In genomic region chr15:22224241-22224671, GRCh38 we compare ENCODE assay signal across 16 cellular contexts.
DNase-seq lines count a peak whose midpoint lies in the region; ATAC-seq and TF ChIP-seq lines count a peak whose summit lies in the region.
"Had no signal": no experiment of that assay in that cellular context is flagged by ENCODE, and none has a peak within 500 bp of the region (broad histone marks: within the 10 kb centered on the region; RNA-seq: fewer than 3 reads in every experiment).

No MANE protein-coding gene starts in this region.

- no peak for TF ChIP-seq POLR2A in sigmoid colon (IDR thresholded peaks at IDR 0.05)

- no peak overlapping the region for H3K4me3 ChIP-seq in Loucy (ENCODE audit: low read length, poor library complexity, severe bottlenecking)
- no peak overlapping the region for H3K4me3 ChIP-seq in sigmoid colon
- H3K4me3 ChIP-seq: gastroesophageal sphincter, mucosa of descending colon, SJCRH30, upper lobe of left lung had no signal

- peaks cover 3% of the 10 kb centered on the region for H3K27me3 Mint-ChIP-seq in activated naive CD4-positive, alpha-beta T cell treated with anti-CD3 and anti-CD28 coated beads for 36 hours (ENCODE audit: low read depth)
- peaks cover 41% of the 10 kb centered on the region for H3K27me3 Mint-ChIP-seq in activated naive CD4-positive, alpha-beta T cell treated with anti-CD3 and anti-CD28 coated beads, Interleukin-2, amount 10 ng/mL, durations not matched to agents 7 days and 5 days
- no peaks in the 10 kb centered on the region for H3K27me3 Mint-ChIP-seq in central memory CD8-positive, alpha-beta T cell
- H3K27me3 Mint-ChIP-seq: brain had no signal

- no peaks in the 10 kb centered on the region for H3F3A ChIP-seq in Loucy (ENCODE audit: low read depth)

- H3K27me3 ChIP-seq in Loucy (ENCODE audit: insufficient read depth, low read length, poor library complexity, severe bottlenecking): no peaks in the 10 kb centered on the region
- no peaks in the 10 kb centered on the region for H3K27me3 ChIP-seq in sigmoid colon
- H3K27me3 ChIP-seq: upper lobe of left lung had no signal

- no peaks in the 10 kb centered on the region for H3K79me2 ChIP-seq in Loucy (ENCODE audit: insufficient read depth, low read length)

- TF ChIP-seq EP300 in sigmoid colon (IDR thresholded peaks at IDR 0.05): no peak

- H3K9me3 Mint-ChIP-seq in activated naive CD4-positive, alpha-beta T cell treated with anti-CD3 and anti-CD28 coated beads for 36 hours: no peaks in the 10 kb centered on the region
- H3K9me3 Mint-ChIP-seq in activated naive CD4-positive, alpha-beta T cell treated with anti-CD3 and anti-CD28 coated beads, Interleukin-2, amount 10 ng/mL, durations not matched to agents 7 days and 5 days: no peaks in the 10 kb centered on the region
- H3K9me3 Mint-ChIP-seq in central memory CD8-positive, alpha-beta T cell: no peaks in the 10 kb centered on the region

- ATAC-seq in central memory CD8-positive, alpha-beta T cell (replicated peaks; ENCODE audit: extremely low read depth, poor library complexity, severe bottlenecking): no peak
- ATAC-seq in HG03025 (IDR thresholded peaks at IDR 0.05; ENCODE audit: low FRiP score, unreplicated experiment): no peak
- ATAC-seq in esophagus mucosa: no peak
- ATAC-seq: gastroesophageal sphincter had no signal

- no peaks in the 10 kb centered on the region for H3K36me3 Mint-ChIP-seq in activated naive CD4-positive, alpha-beta T cell treated with anti-CD3 and anti-CD28 coated beads for 36 hours (ENCODE audit: low read depth)
- no peaks in the 10 kb centered on the region for H3K36me3 Mint-ChIP-seq in activated naive CD4-positive, alpha-beta T cell treated with anti-CD3 and anti-CD28 coated beads, Interleukin-2, amount 10 ng/mL, durations not matched to agents 7 days and 5 days
- H3K36me3 Mint-ChIP-seq in central memory CD8-positive, alpha-beta T cell (ENCODE audit: insufficient read depth): peaks cover 6% of the 10 kb centered on the region
- H3K36me3 Mint-ChIP-seq: brain had no signal

- no peaks in the 10 kb centered on the region for H3K36me3 ChIP-seq in Loucy (ENCODE audit: insufficient read depth, low read length)
- no peaks in the 10 kb centered on the region for H3K36me3 ChIP-seq in sigmoid colon
- H3K36me3 ChIP-seq: gastroesophageal sphincter, SJCRH30, upper lobe of left lung had no signal

- H3K4me3 Mint-ChIP-seq in activated naive CD4-positive, alpha-beta T cell treated with anti-CD3 and anti-CD28 coated beads for 36 hours: no peak overlapping the region
- H3K4me3 Mint-ChIP-seq in activated naive CD4-positive, alpha-beta T cell treated with anti-CD3 and anti-CD28 coated beads, Interleukin-2, amount 10 ng/mL, durations not matched to agents 7 days and 5 days: no peak overlapping the region
- peak overlapping the region; percentile 9 for H3K4me3 Mint-ChIP-seq in central memory CD8-positive, alpha-beta T cell
- H3K4me3 Mint-ChIP-seq: brain, endodermal cell had no signal

- 76 to 81% methylated on average over 9 of the region's 9 CpGs for WGBS in sigmoid colon, 2 donors

- H4K20me1 ChIP-seq in Loucy (ENCODE audit: insufficient read depth, low read length, poor library complexity, severe bottlenecking): no peaks in the 10 kb centered on the region

- peak; percentile 49 for DNase-seq in activated naive CD4-positive, alpha-beta T cell treated with anti-CD3 and anti-CD28 coated beads for 36 hours
- no peak for DNase-seq in activated naive CD4-positive, alpha-beta T cell treated with anti-CD3 and anti-CD28 coated beads, Interleukin-2, amount 10 ng/mL, durations not matched to agents 7 days and 5 days
- no peak for DNase-seq in central memory CD8-positive, alpha-beta T cell (ENCODE audit: low spot score in 2 of 2)
- DNase-seq in sigmoid colon (peak; percentile 37), DMS 273 (lab: John Stamatoyannopoulos, UW; ENCODE audit: unreplicated experiment) (no peak)
- DNase-seq: DMS79 treated with DMSO at 0.1 percent for 48 hours, endodermal cell, mucosa of descending colon, NCI-H1930, SJCRH30 had no signal

- no peak overlapping the region for H3K27ac Mint-ChIP-seq in activated naive CD4-positive, alpha-beta T cell treated with anti-CD3 and anti-CD28 coated beads for 36 hours
- H3K27ac Mint-ChIP-seq in activated naive CD4-positive, alpha-beta T cell treated with anti-CD3 and anti-CD28 coated beads, Interleukin-2, amount 10 ng/mL, durations not matched to agents 7 days and 5 days: no peak overlapping the region
- H3K27ac Mint-ChIP-seq in central memory CD8-positive, alpha-beta T cell (ENCODE audit: low read depth): no peak overlapping the region
- H3K27ac Mint-ChIP-seq: brain, endodermal cell had no signal

- no peak overlapping the region for H3K4me2 ChIP-seq in Loucy (ENCODE audit: low read depth, low read length, poor library complexity, severe bottlenecking)

- no peak overlapping the region for H3K9ac ChIP-seq in Loucy (ENCODE audit: low read depth, low read length, poor library complexity, severe bottlenecking)

- peaks cover 22% of the 10 kb centered on the region for H3K4me1 Mint-ChIP-seq in activated naive CD4-positive, alpha-beta T cell treated with anti-CD3 and anti-CD28 coated beads for 36 hours (ENCODE audit: low read depth)
- peaks cover 24% of the 10 kb centered on the region for H3K4me1 Mint-ChIP-seq in activated naive CD4-positive, alpha-beta T cell treated with anti-CD3 and anti-CD28 coated beads, Interleukin-2, amount 10 ng/mL, durations not matched to agents 7 days and 5 days
- H3K4me1 Mint-ChIP-seq in central memory CD8-positive, alpha-beta T cell: peaks cover 30% of the 10 kb centered on the region
- H3K4me1 Mint-ChIP-seq: brain, endodermal cell had no signal

- intact Hi-C loops in activated naive CD4-positive, alpha-beta T cell treated with anti-CD3 and anti-CD28 coated beads for 36 hours (cut with micrococcal nuclease): no loop called here
- intact Hi-C loops in sigmoid colon (cut with DNase I): no loop called here

- H3K4me1 ChIP-seq in Loucy (ENCODE audit: insufficient read depth, low read length, poor library complexity, severe bottlenecking) (no peaks in the 10 kb centered on the region), sigmoid colon (no peaks in the 10 kb centered on the region)
- H3K4me1 ChIP-seq: gastroesophageal sphincter, SJCRH30, upper lobe of left lung had no signal

- H2AFZ ChIP-seq in Loucy (ENCODE audit: low read length): no peak overlapping the region

- CTCF ChIA-PET in activated naive CD4-positive, alpha-beta T cell treated with anti-CD3 and anti-CD28 coated beads for 36 hours (lab: Charles Lee): interaction anchor here (0.7 to 5.5 kb wide), 10 partner anchors 10 to 1868 kb away, joined by 3 to 97 read pairs (median 4); no protein-coding TSS in a partner anchor
- CTCF ChIA-PET in activated naive CD4-positive, alpha-beta T cell treated with anti-CD3 and anti-CD28 coated beads, Interleukin-2, amount 10 ng/mL, durations not matched to agents 7 days and 5 days (lab: Charles Lee): interaction anchor here (1.8 to 5.5 kb wide), 2 partner anchors 1864 to 1868 kb away, joined by 5 to 97 read pairs; no protein-coding TSS in a partner anchor

- no peaks in the 10 kb centered on the region for H3K9me2 ChIP-seq in Loucy (replicated peaks; ENCODE audit: low read depth, low read length)

- TF ChIP-seq CTCF in Loucy (conservative IDR thresholded peaks at IDR 0.05; ENCODE audit: low read length) (0 out of 2 replicates have a peak, but pooled peaks have one; percentile 12), sigmoid colon (IDR thresholded peaks at IDR 0.05) (no peak)

- H3K27ac ChIP-seq in sigmoid colon: no peak overlapping the region
- H3K27ac ChIP-seq: gastroesophageal sphincter, SJCRH30, upper lobe of left lung had no signal

- H3K9me3 ChIP-seq in Loucy (ENCODE audit: insufficient read depth, low read depth, low read length): no peaks in the 10 kb centered on the region
- peaks cover 0 to 9% (median 0%) of the 10 kb centered on the region in 4 donors for H3K9me3 ChIP-seq in sigmoid colon
- H3K9me3 ChIP-seq: gastroesophageal sphincter, SJCRH30, upper lobe of left lung had no signal

Comparison
In these comparisons a context has a peak if more than half of its experiments do, and no peak if none do; other contexts are left out.
1. DNase-seq: peak in activated naive CD4-positive, alpha-beta T cell treated with anti-CD3 and anti-CD28 coated beads for 36 hours (single experiment) and sigmoid colon (single experiment); none in activated naive CD4-positive, alpha-beta T cell treated with anti-CD3 and anti-CD28 coated beads, Interleukin-2, amount 10 ng/mL, durations not matched to agents 7 days and 5 days (single experiment), central memory CD8-positive, alpha-beta T cell (0 of 2) and DMS 273 (single experiment).